26 cellular contexts compared by ENCODE assay signal in the genomic region with DNA sequence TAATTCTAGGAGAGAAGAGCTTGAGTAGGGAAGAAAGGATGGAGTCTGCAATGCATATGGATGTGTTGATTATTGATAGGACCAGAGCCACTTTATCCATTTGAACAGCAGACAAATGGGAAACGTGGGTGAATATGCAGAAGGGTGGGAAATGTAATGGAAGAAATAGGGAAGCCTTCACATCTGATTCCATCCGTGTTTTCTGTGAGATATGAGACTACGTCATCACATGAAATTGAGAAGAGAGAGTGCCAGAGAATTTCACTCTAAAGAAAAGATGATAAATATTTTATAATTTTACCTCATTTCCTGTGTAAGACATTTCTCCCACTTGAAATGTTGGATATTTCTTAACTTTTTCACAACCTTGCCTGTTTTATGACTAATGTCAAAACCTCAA.
"Had no signal": no experiment of that assay in that cellular context is flagged by ENCODE, and none has a peak within 500 bp of the region (broad histone marks: within the 10 kb centered on the region; RNA-seq: fewer than 3 reads in every experiment).

No MANE protein-coding gene starts in this region.

- DNase-seq: colonic mucosa; cortex of kidney; dermis blood vessel endothelial cell; dorsolateral prefrontal cortex; effector CD4-positive, alpha-beta T cell; effector CD8-positive, alpha-beta T cell; effector memory CD4-positive, alpha-beta T cell; effector memory CD8-positive, alpha-beta T cell; endodermal cell; erythroblast; esophagus squamous epithelium; foreskin fibroblast; foreskin keratinocyte; foreskin melanocyte; gastrocnemius medialis; glutamatergic neuron; head of caudate nucleus; heart left ventricle; heart right ventricle had no signal

- ATAC-seq: effector memory CD8-positive, alpha-beta T cell; esophagus mucosa; foreskin keratinocyte; gastrocnemius medialis; gastroesophageal sphincter; heart left ventricle; heart right ventricle had no signal

- H3K9me3 ChIP-seq: colonic mucosa, esophagus muscularis mucosa, esophagus squamous epithelium, gastrocnemius medialis, gastroesophageal sphincter, heart left ventricle had no signal

- FAIRE-seq: colon, endothelial cell of umbilical vein had no signal

- H3K4me3 ChIP-seq: colonic mucosa, coronary artery, dorsolateral prefrontal cortex, esophagus muscularis mucosa, esophagus squamous epithelium, gastrocnemius medialis, gastroesophageal sphincter, heart left ventricle, heart right ventricle had no signal

- H3K27ac ChIP-seq: colonic mucosa, coronary artery, dorsolateral prefrontal cortex, epithelial cell of prostate, esophagus muscularis mucosa, esophagus squamous epithelium, foreskin keratinocyte, gastrocnemius medialis, gastroesophageal sphincter, heart left ventricle, heart right ventricle had no signal

- H3K27me3 ChIP-seq: colonic mucosa, dorsolateral prefrontal cortex, esophagus muscularis mucosa, esophagus squamous epithelium, foreskin keratinocyte, gastrocnemius medialis, gastroesophageal sphincter, heart left ventricle had no signal

- H3K4me1 ChIP-seq: colonic mucosa, esophagus muscularis mucosa, esophagus squamous epithelium, foreskin keratinocyte, gastrocnemius medialis, gastroesophageal sphincter, heart left ventricle, heart right ventricle had no signal

- H3K36me3 ChIP-seq: colonic mucosa, esophagus muscularis mucosa, esophagus squamous epithelium, gastrocnemius medialis, gastroesophageal sphincter, heart left ventricle, heart right ventricle had no signal
